In the genomic region with DNA sequence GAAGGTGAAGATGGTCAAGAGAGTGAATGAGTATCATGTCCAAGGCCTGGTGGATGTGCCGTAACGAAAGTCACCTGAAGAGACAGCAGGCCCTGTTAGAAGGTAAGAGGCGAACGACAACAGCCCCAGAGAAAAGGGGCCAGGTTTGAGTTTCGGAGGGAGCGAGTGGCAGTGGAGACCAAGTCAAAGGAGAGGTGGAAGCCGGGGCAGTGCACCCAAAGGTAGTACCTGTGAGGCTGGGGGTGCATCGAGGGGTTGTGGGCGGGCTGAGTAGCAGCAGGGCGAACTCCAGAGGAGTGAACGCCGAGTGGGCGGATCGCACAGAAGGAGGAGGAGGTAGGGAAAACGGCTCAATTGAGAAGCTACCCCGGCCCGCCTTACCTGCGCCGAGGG, we compare ENCODE assay signal across 8 cellular contexts. TPM values are rescaled to one million over a fixed set of nuclear protein-coding genes. Genes with fewer than 3 reads are reported as not detected.
A peak's percentile ranks its signal among the peaks of the same experiment; 100 is the strongest.
DNase-seq lines count a peak whose midpoint lies in the region; ATAC-seq, FAIRE-seq and TF ChIP-seq lines count a peak whose summit lies in the region.

No MANE protein-coding gene starts in this region.

- peak overlapping the region; percentile 86 for H3K27ac ChIP-seq in VCaP
- peak overlapping the region; percentile 96 for H3K27ac ChIP-seq in fibroblast of lung (ENCODE audit: insufficient read depth, low read length)
- peak overlapping the region; percentile 75 to 92 (median 83) for H3K27ac ChIP-seq in pancreas

- DNase-seq in COR-L47 (lab: John Stamatoyannopoulos, UW), result peak; percentile 72
- peak in 1 of 2 donors; percentile 3 for DNase-seq in fibroblast of lung (ENCODE audit: low read depth in 2 of 2)
- no peak for DNase-seq in pancreas
- no peak for DNase-seq in GF-D8 (lab: John Stamatoyannopoulos, UW)
- DNase-seq in NCI-H226, result no peak

- peaks cover 82% of the 10 kb centered on the region for H3K79me2 ChIP-seq in fibroblast of lung (ENCODE audit: control insufficient read depth, insufficient read depth, low read length)

- H2AFZ ChIP-seq in fibroblast of lung (ENCODE audit: low read length), result peak overlapping the region; percentile 81

- peak overlapping the region; percentile 92 for H3K9ac ChIP-seq in fibroblast of lung (ENCODE audit: insufficient read depth, low read length)

- intact Hi-C loops in pancreas (cut with DNase I), result no loop called here

- no peaks in the 10 kb centered on the region for H3K27me3 ChIP-seq in fibroblast of lung (ENCODE audit: control insufficient read depth, insufficient read depth, low read length)
- H3K27me3 ChIP-seq in pancreas, result no peaks in the 10 kb centered on the region

- 0% methylated on average over 19 of the region's 19 CpGs for WGBS in pancreas, 2 donors

- H3K36me3 ChIP-seq in fibroblast of lung (ENCODE audit: control insufficient read depth, insufficient read depth, low read length), result no peaks in the 10 kb centered on the region
- no peaks in the 10 kb centered on the region for H3K36me3 ChIP-seq in pancreas

- H3K4me3 ChIP-seq in fibroblast of lung (replicated peaks in 1 of 4; ENCODE audit: control extremely low read depth in 1 of 4, insufficient read depth in 1 of 4, low read depth in 3 of 4, low read length in 4 of 4), result peak overlapping the region; percentile 80 to 96 (median 88)
- H3K4me3 ChIP-seq in pancreas, result peak overlapping the region; percentile 73 to 89 (median 78)

- ATAC-seq in GM19328 (IDR thresholded peaks at IDR 0.05; ENCODE audit: unreplicated experiment) (peak; percentile 37), HG03354 (IDR thresholded peaks at IDR 0.05; ENCODE audit: poor library complexity, severe bottlenecking, unreplicated experiment) (peak; percentile 47), pancreas (peak; percentile 46 to 64 (median 58))

- no peaks in the 10 kb centered on the region for H3K9me3 ChIP-seq in fibroblast of lung (ENCODE audit: control insufficient read depth, insufficient read depth, low read depth, low read length)
- H3K9me3 ChIP-seq in pancreas, result no peaks in the 10 kb centered on the region

- H3K4me1 ChIP-seq in fibroblast of lung (ENCODE audit: control insufficient read depth, extremely low read depth, insufficient read depth, low read length) (peaks cover 3% of the 10 kb centered on the region), pancreas (peaks cover 0 to 29% (median 18%) of the 10 kb centered on the region in 3 donors)

- no peak for TF ChIP-seq CTCF in VCaP (conservative IDR thresholded peaks at IDR 0.05)
- no peak for TF ChIP-seq CTCF in fibroblast of lung (conservative IDR thresholded peaks at IDR 0.05 in 1 of 2, IDR thresholded peaks at IDR 0.05 in 1 of 2; ENCODE audit: low read depth in 1 of 2, low read length in 2 of 2)
- TF ChIP-seq CTCF in pancreas (IDR thresholded peaks at IDR 0.05), result no peak

- no peak for FAIRE-seq in pancreas (lab: Jason Lieb, UNC)

- peak overlapping the region; percentile 94 for H3K4me2 ChIP-seq in fibroblast of lung (ENCODE audit: extremely low read depth, insufficient read depth, low read length)

- H4K20me1 ChIP-seq in fibroblast of lung (ENCODE audit: control insufficient read depth, extremely low read depth, insufficient read depth, low read length), result no peaks in the 10 kb centered on the region

RNA-seq across cellular contexts. Expression of a gene that starts 0.4 kb away (rescaled TPM):
- total RNA-seq in fibroblast of lung, result 8.3 and 10.3 TPM in 2 replicates
- 3.5 and 4.6 TPM in 2 replicates for polyA plus RNA-seq in fibroblast of lung
- 2.4 and 3.2 TPM in 2 replicates for polyA plus RNA-seq in fibroblast of lung (2012)
- polyA minus RNA-seq in fibroblast of lung (ENCODE audit: low replicate concordance), result 2.4 and 3.7 TPM in 2 replicates
- total RNA-seq in pancreas, result 1 to 10 TPM; 4.0 to 8.6 (median 6.1) TPM
- polyA plus RNA-seq in pancreas, result 1 to 10 TPM; 2.1 to 2.3 TPM

RNA-seq across cellular contexts. Expression of a gene that starts 0.8 kb away (rescaled TPM):
- 31.1 and 31.4 TPM in 2 replicates for total RNA-seq in fibroblast of lung
- 45.9 and 70.1 TPM in 2 replicates for polyA plus RNA-seq in fibroblast of lung
- polyA plus RNA-seq in fibroblast of lung (2012), result 27.3 and 41.4 TPM in 2 replicates
- polyA minus RNA-seq in fibroblast of lung (ENCODE audit: low replicate concordance), result 27.2 and 57.3 TPM in 2 replicates
- total RNA-seq in pancreas, result 10 to 100 TPM; 12.0 to 19.3 (median 13.3) TPM
- polyA plus RNA-seq in pancreas, result 10 to 100 TPM; 10.6 to 16.6 TPM

RNA-seq across cellular contexts. Expression of a gene that starts 39.9 kb away (rescaled TPM):
- 3.9 and 10.7 TPM in 2 replicates for total RNA-seq in fibroblast of lung
- 4.1 and 5.8 TPM in 2 replicates for polyA plus RNA-seq in fibroblast of lung
- 4.8 and 6.8 TPM in 2 replicates for polyA plus RNA-seq in fibroblast of lung (2012)
- polyA minus RNA-seq in fibroblast of lung (ENCODE audit: low replicate concordance), result 6.6 and 23.8 TPM in 2 replicates
- under 1 TPM in 5 of 6 donors, not detected in 1; 0.19 to 0.58 (median 0.34) TPM for total RNA-seq in pancreas
- polyA plus RNA-seq in pancreas, result 1 to 10 TPM in 1 of 2 donors, under 1 TPM in 1; 0.27 to 1.1 TPM
